In genomic region chr11:96112192-96113099, GRCh38 we compare ENCODE assay signal across 8 cellular contexts.
A peak's percentile ranks its signal among the peaks of the same experiment; 100 is the strongest.
DNase-seq lines count a peak whose midpoint lies in the region; ATAC-seq and TF ChIP-seq lines count a peak whose summit lies in the region.

No MANE protein-coding gene starts in this region.

- intact Hi-C loops in mucosa of descending colon (cut with DNase I, micrococcal nuclease), result no loop called here

- DNase-seq in RWPE1 (ENCODE audit: low spot score) (no peak), mucosa of descending colon (no peak), DMS79 treated with DMSO at 0.1 percent for 48 hours (lab: John Stamatoyannopoulos, UW) (no peak), kidney tubule cell (ENCODE audit: low spot score) (no peak), HUDEP-2 (lab: John Stamatoyannopoulos, UW; ENCODE audit: unreplicated experiment in 76 of 76) (no peak), putamen (ENCODE audit: low spot score) (no peak)

- CTCF ChIA-PET in RWPE1 (lab: Yijun Ruan, JAX), result interaction anchor here (0.5 kb wide), 1 partner anchor 270 kb away, joined by 3 read pairs; no protein-coding TSS in a partner anchor

- H3K4me1 ChIP-seq in mucosa of descending colon (ENCODE audit: low read depth), result no peaks in the 10 kb centered on the region

- no peaks in the 10 kb centered on the region for H3K36me3 ChIP-seq in mucosa of descending colon (ENCODE audit: low read depth)

- H3K4me3 ChIP-seq in mucosa of descending colon, result no peak overlapping the region

- ATAC-seq in GM18502 (IDR thresholded peaks at IDR 0.05; ENCODE audit: poor library complexity, unreplicated experiment) (peak; percentile 88), GM21529 (IDR thresholded peaks at IDR 0.05; ENCODE audit: unreplicated experiment) (peak; percentile 95), mucosa of descending colon (peak; percentile 8)

- POLR2A ChIA-PET in RWPE1 (lab: Yijun Ruan, JAX; ENCODE audit: low non-redundant PET), result no interaction called here

- TF ChIP-seq CTCF in RWPE1 (conservative IDR thresholded peaks at IDR 0.05; ENCODE audit: low read depth) (no peak), mucosa of descending colon (IDR thresholded peaks at IDR 0.05) (no peak)

- H3K27ac ChIP-seq in RWPE1, result peak overlapping the region; percentile 54

- H3K9me3 ChIP-seq in mucosa of descending colon, result no peaks in the 10 kb centered on the region

Comparison
In these comparisons a context has a peak if more than half of its experiments do, and no peak if none do; other contexts are left out.
1. ATAC-seq: peak in every context shown above with its lines; median percentile 95 in GM21529; 88 in GM18502; 8 in mucosa of descending colon.